10 cellular contexts compared by ENCODE assay signal in genomic region chr17:7684856-7685532, GRCh38. TPM values are rescaled to one million over a fixed set of nuclear protein-coding genes. Genes with fewer than 3 reads are reported as not detected.
DNase-seq lines count a peak whose midpoint lies in the region; ATAC-seq and TF ChIP-seq lines count a peak whose summit lies in the region.
"Had no signal": no experiment of that assay in that cellular context is flagged by ENCODE, and none has a peak within 500 bp of the region (broad histone marks: within the 10 kb centered on the region; RNA-seq: fewer than 3 reads in every experiment).

No MANE protein-coding gene starts in this region.

- H3K27me3 ChIP-seq in stomach: no peaks in the 10 kb centered on the region

- TF ChIP-seq CTCF in stomach (IDR thresholded peaks at IDR 0.05): no peak

- no peak for ATAC-seq in activated T-helper 17 cell treated with anti-CD3 and anti-CD28 coated beads, Interleukin-2, amount 50 U/mL, for 72 hours (replicated peaks)
- ATAC-seq in GM18520 (IDR thresholded peaks at IDR 0.05; ENCODE audit: unreplicated experiment): no peak

- H3K27ac Mint-ChIP-seq in activated T-helper 17 cell treated with anti-CD3 and anti-CD28 coated beads, Interleukin-2, amount 50 U/mL, for 72 hours: peak overlapping the region; percentile 100

- peaks cover 61% of the 10 kb centered on the region for H3K36me3 Mint-ChIP-seq in activated T-helper 17 cell treated with anti-CD3 and anti-CD28 coated beads, Interleukin-2, amount 50 U/mL, for 72 hours (ENCODE audit: low read depth)

- no peaks in the 10 kb centered on the region for H3K36me3 ChIP-seq in stomach

- peak overlapping the region; percentile 89 for H3K4me3 Mint-ChIP-seq in activated T-helper 17 cell treated with anti-CD3 and anti-CD28 coated beads, Interleukin-2, amount 50 U/mL, for 72 hours

- peaks cover 22 to 50% (median 36%) of the 10 kb centered on the region in 4 donors for H3K4me1 ChIP-seq in stomach

- H3K27me3 Mint-ChIP-seq in activated T-helper 17 cell treated with anti-CD3 and anti-CD28 coated beads, Interleukin-2, amount 50 U/mL, for 72 hours: no peaks in the 10 kb centered on the region

- DNase-seq in DMS53 (lab: John Stamatoyannopoulos, UW) (peak; percentile 43), DMS53 treated with DMSO at 0.1 percent for 48 hours (lab: John Stamatoyannopoulos, UW; ENCODE audit: unreplicated experiment) (no peak), stomach (no peak), posterior cingulate gyrus (no peak)
- no peak for DNase-seq in effector CD4-positive, alpha-beta T cell
- DNase-seq: NCI-H1105 treated with DMSO at 0.1 percent for 48 hours had no signal

- peak overlapping the region; percentile 83 to 98 (median 97) for H3K27ac ChIP-seq in stomach

- H3K4me1 Mint-ChIP-seq in activated T-helper 17 cell treated with anti-CD3 and anti-CD28 coated beads, Interleukin-2, amount 50 U/mL, for 72 hours: peaks cover 8% of the 10 kb centered on the region

- WGBS in stomach, 5 donors: 30 to 58% (median 43%) methylated on average over 15 of the region's 15 CpGs

- intact Hi-C loops in stomach (cut with DNase I; ENCODE audit: low total_unique reads): loop anchor here (10.0 kb wide), 1 partner anchor 50 kb away; the partner anchor contains the start of gene SHBG
- intact Hi-C loops in posterior cingulate gyrus (cut with DNase I): loop anchor here (5.0 kb wide), 2 partner anchors 113 to 283 kb away; partner anchors contain the start of gene TMEM256

- H3K9me3 ChIP-seq in iPS-18c (ENCODE audit: control insufficient read depth, insufficient read depth, low read length): no peaks in the 10 kb centered on the region
- no peaks in the 10 kb centered on the region for H3K9me3 ChIP-seq in stomach

- H3K4me3 ChIP-seq in iPS-18c (ENCODE audit: insufficient read depth, low read depth, low read length) (peak overlapping the region; percentile 72; the same call in 1 of the 2 replicates), stomach (peak overlapping the region; percentile 80 to 95 (median 86))

- TF ChIP-seq EP300 in stomach (IDR thresholded peaks at IDR 0.05): no peak

- H3K9me3 Mint-ChIP-seq in activated T-helper 17 cell treated with anti-CD3 and anti-CD28 coated beads, Interleukin-2, amount 50 U/mL, for 72 hours: no peaks in the 10 kb centered on the region

- no peak for TF ChIP-seq POLR2A in stomach (IDR thresholded peaks at IDR 0.05)

RNA-seq across cellular contexts. Expression of gene TP53, which starts 2.3 kb away (rescaled TPM):
- total RNA-seq in activated T-helper 17 cell treated with anti-CD3 and anti-CD28 coated beads, Interleukin-2, amount 50 U/mL, for 72 hours: 100 to 1,000 TPM in 1 of 2 donors, 10 to 100 TPM in 1; 79.0 to 137 TPM
- total RNA-seq in stomach: 10 to 100 TPM in 4 of 5 donors, 1 to 10 TPM in 1; 5.8 to 34.8 (median 25.2) TPM
- 10 to 100 TPM; 12.3 to 26.4 (median 13.0) TPM for polyA plus RNA-seq in stomach

RNA-seq across cellular contexts. Expression of gene WRAP53, which starts 3.3 kb away (rescaled TPM):
- 10 to 100 TPM; 18.0 to 32.9 TPM for total RNA-seq in activated T-helper 17 cell treated with anti-CD3 and anti-CD28 coated beads, Interleukin-2, amount 50 U/mL, for 72 hours
- 1 to 10 TPM; 1.8 to 3.9 (median 2.9) TPM for total RNA-seq in stomach
- 10 to 100 TPM in 2 of 3 donors, 1 to 10 TPM in 1; 8.6 to 12.6 (median 11.6) TPM for polyA plus RNA-seq in stomach

RNA-seq across cellular contexts. Expression of gene EFNB3, which starts 20.0 kb away (rescaled TPM):
- not detected for total RNA-seq in activated T-helper 17 cell treated with anti-CD3 and anti-CD28 coated beads, Interleukin-2, amount 50 U/mL, for 72 hours
- total RNA-seq in stomach: 1 to 10 TPM in 2 of 5 donors, under 1 TPM in 1, not detected in 2; 0.29 to 2.9 (median 2.2) TPM
- 1 to 10 TPM in 1 of 3 donors, under 1 TPM in 2; 0.31 to 1.6 (median 0.92) TPM for polyA plus RNA-seq in stomach

RNA-seq across cellular contexts. Expression of gene DNAH2, which starts 32.5 kb away (rescaled TPM):
- under 1 TPM in 1 of 2 donors, not detected in 1; 0.06 TPM for total RNA-seq in activated T-helper 17 cell treated with anti-CD3 and anti-CD28 coated beads, Interleukin-2, amount 50 U/mL, for 72 hours
- total RNA-seq in stomach: 1 to 10 TPM in 1 of 5 donors, under 1 TPM in 3, not detected in 1; under 0.01 to 8.0 (median 0.24) TPM
- under 1 TPM in 2 of 3 donors, not detected in 1; 0.08 to 0.31 TPM for polyA plus RNA-seq in stomach

RNA-seq across cellular contexts. Expression of gene ATP1B2, which starts 34.3 kb away (rescaled TPM):
- total RNA-seq in activated T-helper 17 cell treated with anti-CD3 and anti-CD28 coated beads, Interleukin-2, amount 50 U/mL, for 72 hours: under 1 TPM; 0.06 to 0.42 TPM
- total RNA-seq in stomach: under 1 TPM in 2 of 5 donors, not detected in 3; 0.45 to 0.55 TPM
- polyA plus RNA-seq in stomach: under 1 TPM; 0.12 to 0.90 (median 0.76) TPM
- total RNA-seq: lung microvascular endothelial cell had no signal
